22 cellular contexts compared by ENCODE assay signal in the genomic region with DNA sequence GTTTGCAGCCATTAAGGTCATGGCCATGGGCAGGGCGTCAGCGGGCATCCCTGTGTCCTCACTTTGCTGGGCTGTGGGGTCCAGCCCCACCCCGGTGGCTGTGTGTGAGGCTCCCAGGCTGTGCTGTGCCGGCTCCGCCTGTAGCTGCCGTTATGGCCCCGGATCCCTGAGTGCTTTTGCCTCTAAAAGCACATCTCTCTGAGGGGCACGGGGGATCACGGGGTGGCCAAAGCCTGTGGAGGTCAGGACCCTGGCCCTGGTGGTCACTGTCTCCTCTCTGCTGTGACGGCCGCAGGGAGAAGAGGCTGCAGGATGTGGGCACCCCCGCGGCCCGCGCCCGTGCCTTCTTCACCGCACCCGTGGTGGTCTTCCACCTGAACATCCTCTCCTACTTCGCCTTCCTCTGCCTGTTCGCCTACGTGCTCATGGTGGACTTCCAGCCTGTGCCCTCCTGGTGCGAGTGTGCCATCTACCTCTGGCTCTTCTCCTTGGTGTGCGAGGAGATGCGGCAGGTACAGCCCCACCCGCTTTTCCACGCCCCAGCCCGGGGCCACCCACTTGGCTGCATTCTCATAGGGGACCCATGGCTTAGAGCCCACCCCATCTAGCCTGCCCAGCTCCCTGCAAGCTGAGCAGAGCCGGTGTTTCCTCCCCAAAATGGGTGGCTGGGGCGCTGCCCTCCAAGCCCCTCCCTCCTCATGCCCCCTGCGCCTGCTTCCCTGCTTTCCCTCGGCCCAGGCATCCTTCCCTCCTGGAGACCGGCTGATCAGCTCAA. TPM values are rescaled to one million over a fixed set of nuclear protein-coding genes. Genes with fewer than 3 reads are reported as not detected.
"Had no signal": no experiment of that assay in that cellular context is flagged by ENCODE, and none has a peak within 500 bp of the region (broad histone marks: within the 10 kb centered on the region; RNA-seq: fewer than 3 reads in every experiment).

No MANE protein-coding gene starts in this region.

- H3K4me1 Mint-ChIP-seq: activated CD4-positive, alpha-beta T cell treated with anti-CD3 and anti-CD28 coated beads, Interleukin-2, amount 10 ng/mL, durations not matched to agents 24 days and 14 days; activated naive CD4-positive, alpha-beta T cell treated with anti-CD3 and anti-CD28 coated beads, Interleukin-2, amount 50 U/mL, for 24 hours; brain; T-cell had no signal

- H3K27me3 ChIP-seq: upper lobe of left lung had no signal

- DNase-seq: activated CD4-positive, alpha-beta T cell treated with anti-CD3 and anti-CD28 coated beads, Interleukin-2, amount 10 ng/mL, durations not matched to agents 24 days and 14 days; activated CD8-positive, alpha-beta T cell treated with anti-CD3 and anti-CD28 coated beads for 36 hours; activated gamma-delta T cell treated with Interleukin-2 at 50 U/mL for 16 hours; caudate nucleus; effector memory CD8-positive, alpha-beta T cell; glutamatergic neuron; hippocampal formation; left cardiac atrium; sigmoid colon; stimulated activated CD4-positive, alpha-beta T cell treated with anti-CD3 and anti-CD28 coated beads, Interleukin-4, amount 100 ng/mL, for 1 hour; stimulated activated naive CD4-positive, alpha-beta T cell had no signal

- H3K27ac ChIP-seq: esophagus muscularis mucosa, sigmoid colon, thoracic aorta, upper lobe of left lung, VCaP had no signal

- H3K9me3 ChIP-seq: esophagus muscularis mucosa, sigmoid colon, thoracic aorta, upper lobe of left lung had no signal

- H3K4me1 ChIP-seq: esophagus muscularis mucosa, sigmoid colon, upper lobe of left lung had no signal

- ATAC-seq: activated CD4-positive, CD25-positive, alpha-beta regulatory T cell treated with anti-CD3 and anti-CD28 coated beads, Interleukin-2, amount 50 U/mL, for 24 hours; activated CD8-positive, alpha-beta T cell treated with anti-CD3 and anti-CD28 coated beads for 36 hours; effector memory CD8-positive, alpha-beta T cell; left cardiac atrium; T-cell had no signal

- H3K4me3 ChIP-seq: esophagus muscularis mucosa, sigmoid colon, smooth muscle cell, thoracic aorta, upper lobe of left lung had no signal

- H3K27ac Mint-ChIP-seq: activated CD4-positive, alpha-beta T cell treated with anti-CD3 and anti-CD28 coated beads, Interleukin-2, amount 10 ng/mL, durations not matched to agents 24 days and 14 days; activated CD8-positive, alpha-beta T cell treated with anti-CD3 and anti-CD28 coated beads for 36 hours; activated naive CD4-positive, alpha-beta T cell treated with anti-CD3 and anti-CD28 coated beads, Interleukin-2, amount 50 U/mL, for 24 hours; brain; T-cell; T-helper 2 cell treated with Interferon-gamma antibody and Interleukin-4, amounts not matched to agents 5 μg/mL and 100 μg/mL, for 36 hours had no signal

- H3K27me3 Mint-ChIP-seq: activated CD4-positive, alpha-beta T cell treated with anti-CD3 and anti-CD28 coated beads, Interleukin-2, amount 10 ng/mL, durations not matched to agents 24 days and 14 days; activated CD8-positive, alpha-beta T cell treated with anti-CD3 and anti-CD28 coated beads for 36 hours; activated naive CD4-positive, alpha-beta T cell treated with anti-CD3 and anti-CD28 coated beads, Interleukin-2, amount 50 U/mL, for 24 hours; effector memory CD8-positive, alpha-beta T cell; T-cell had no signal

- H3K9me3 Mint-ChIP-seq: activated CD4-positive, alpha-beta T cell treated with anti-CD3 and anti-CD28 coated beads, Interleukin-2, amount 10 ng/mL, durations not matched to agents 24 days and 14 days; activated CD8-positive, alpha-beta T cell treated with anti-CD3 and anti-CD28 coated beads for 36 hours; activated naive CD4-positive, alpha-beta T cell treated with anti-CD3 and anti-CD28 coated beads, Interleukin-2, amount 50 U/mL, for 24 hours; effector memory CD8-positive, alpha-beta T cell; T-cell had no signal

- H3K4me3 Mint-ChIP-seq: activated CD4-positive, alpha-beta T cell treated with anti-CD3 and anti-CD28 coated beads, Interleukin-2, amount 10 ng/mL, durations not matched to agents 24 days and 14 days; activated CD8-positive, alpha-beta T cell treated with anti-CD3 and anti-CD28 coated beads for 36 hours; activated naive CD4-positive, alpha-beta T cell treated with anti-CD3 and anti-CD28 coated beads, Interleukin-2, amount 50 U/mL, for 24 hours; brain; effector memory CD8-positive, alpha-beta T cell; T-cell; T-helper 2 cell treated with Interferon-gamma antibody and Interleukin-4, amounts not matched to agents 5 μg/mL and 100 μg/mL, for 36 hours had no signal

- H3K4me2 ChIP-seq: smooth muscle cell had no signal

- H3K36me3 Mint-ChIP-seq: brain, T-cell had no signal

- H3K36me3 ChIP-seq: esophagus muscularis mucosa, sigmoid colon, thoracic aorta had no signal

RNA-seq across cellular contexts. Expression of a gene that starts 48.2 kb away (rescaled TPM):
- total RNA-seq: endothelial cell of umbilical vein had no signal
- polyA plus RNA-seq: endothelial cell of umbilical vein, smooth muscle cell had no signal
